10 cellular contexts compared by ENCODE assay signal in the genomic region with DNA sequence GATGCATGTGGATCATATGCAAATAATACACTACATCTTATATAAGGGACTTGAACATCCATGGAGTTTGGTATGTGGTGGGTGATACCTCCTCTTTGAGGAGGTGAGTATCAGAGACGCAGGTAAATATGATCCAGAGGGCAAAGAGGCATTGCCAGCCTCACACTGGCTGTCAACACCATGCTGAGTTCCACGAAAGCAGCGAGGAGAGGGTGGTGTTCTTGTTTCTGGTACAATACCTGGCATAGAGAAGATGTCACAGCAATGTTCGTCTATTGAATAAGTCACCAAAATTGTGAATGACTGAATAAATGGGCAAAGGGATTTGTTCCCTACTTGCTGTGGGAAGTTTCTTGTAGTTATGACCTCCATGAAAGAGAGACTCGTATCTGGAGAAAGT.
"Had no signal": no experiment of that assay in that cellular context is flagged by ENCODE, and none has a peak within 500 bp of the region (broad histone marks: within the 10 kb centered on the region; RNA-seq: fewer than 3 reads in every experiment).

No MANE protein-coding gene starts in this region.

- H3K27ac ChIP-seq: GM23248 had no signal

- H3K36me3 ChIP-seq: HAP-1 had no signal

- FAIRE-seq: H54 had no signal

- H3K9me3 ChIP-seq: HAP-1 had no signal

- H3K4me2 ChIP-seq: GM23338 had no signal

- H2AFZ ChIP-seq: GM23248, GM23338 had no signal

- H3K4me1 ChIP-seq: HAP-1 had no signal

- DNase-seq: GM23248, GOT3, H7, H9, HCEC 1CT, HFFc6 had no signal

- H3K9ac ChIP-seq: GM23248 had no signal

- H3K4me3 ChIP-seq: GM23248, GM23338, HAP-1 had no signal

- ATAC-seq: GM23338, HCT116 had no signal
